Comparison of ENCODE assay signal across 20 cellular contexts in genomic region chr3:32758375-32758753, GRCh38. TPM values are rescaled to one million over a fixed set of nuclear protein-coding genes. Genes with fewer than 3 reads are reported as not detected.
DNase-seq lines count a peak whose midpoint lies in the region; ATAC-seq, FAIRE-seq and TF ChIP-seq lines count a peak whose summit lies in the region.
"Had no signal": no experiment of that assay in that cellular context is flagged by ENCODE, and none has a peak within 500 bp of the region (broad histone marks: within the 10 kb centered on the region; RNA-seq: fewer than 3 reads in every experiment).

No MANE protein-coding gene starts in this region.

- TF ChIP-seq CTCF in HepG2 (CRISPR knock-in tag; IDR thresholded peaks at IDR 0.05) (no peak), right lobe of liver (IDR thresholded peaks at IDR 0.05) (no peak), PC-3 (conservative IDR thresholded peaks at IDR 0.05; ENCODE audit: low read depth, low read length) (no peak), choroid plexus epithelial cell (conservative IDR thresholded peaks at IDR 0.05; ENCODE audit: low read depth, low read length) (no peak)

- no peaks in the 10 kb centered on the region for H3K79me2 ChIP-seq in HepG2 (ENCODE audit: insufficient read depth, low read length)
- H3K79me2 ChIP-seq in PC-3 (ENCODE audit: low read length): no peaks in the 10 kb centered on the region

- H3K27me3 ChIP-seq in HepG2 (ENCODE audit: control insufficient read depth in 1 of 2, insufficient read depth in 2 of 2, low read length in 2 of 2) (no peaks in the 10 kb centered on the region), right lobe of liver (no peaks in the 10 kb centered on the region), PC-3 (ENCODE audit: low read length) (no peaks in the 10 kb centered on the region), small intestine (ENCODE audit: control insufficient read depth in 2 of 2, insufficient read depth in 2 of 2, low read length in 2 of 2) (no peaks in the 10 kb centered on the region)
- H3K27me3 ChIP-seq: gastroesophageal sphincter, uterus had no signal

- TF ChIP-seq RAD21 in HepG2 (CRISPR knock-in tag; IDR thresholded peaks at IDR 0.05): no peak

- no peak for TF ChIP-seq POLR2A in HepG2 (IDR thresholded peaks at IDR 0.05; ENCODE audit: insufficient read depth in 1 of 2, low read depth in 2 of 2, low read length in 2 of 2)
- TF ChIP-seq POLR2A in right lobe of liver (IDR thresholded peaks at IDR 0.05): no peak

- no peak overlapping the region for H3K4me2 ChIP-seq in HepG2 (ENCODE audit: low read depth, low read length)
- H3K4me2 ChIP-seq in PC-3 (ENCODE audit: low read length): no peak overlapping the region

- no peak overlapping the region for H3K4me3 ChIP-seq in HepG2 (replicated peaks in 1 of 3; ENCODE audit: insufficient read depth in 1 of 3, low read depth in 2 of 3, low read length in 3 of 3)
- H3K4me3 ChIP-seq in right lobe of liver: no peak overlapping the region
- H3K4me3 ChIP-seq in PC-3 (ENCODE audit: low read length): no peak overlapping the region
- no peak overlapping the region for H3K4me3 ChIP-seq in choroid plexus epithelial cell (ENCODE audit: low read depth, low read length)
- H3K4me3 ChIP-seq in small intestine (ENCODE audit: low read depth in 1 of 2, low read length in 2 of 2): no peak overlapping the region
- H3K4me3 ChIP-seq: gastroesophageal sphincter, uterus had no signal

- DNase-seq in HepG2 (ENCODE audit: low spot score): no peak
- no peak for DNase-seq in right lobe of liver
- peak; percentile 15 for DNase-seq in PC-3
- peak; percentile 48 for DNase-seq in choroid plexus epithelial cell (ENCODE audit: low read depth)
- DNase-seq in OCI-M2 (lab: John Stamatoyannopoulos, UW; ENCODE audit: unreplicated experiment): no peak
- no peak for DNase-seq in medulla oblongata (ENCODE audit: extremely low spot score)
- no peak for DNase-seq in small intestine
- no peak for DNase-seq in DMS153 (lab: John Stamatoyannopoulos, UW)
- DNase-seq: ACHN; activated CD4-positive, alpha-beta T cell treated with anti-CD3 and anti-CD28 coated beads, Interleukin-2, amount 10 ng/mL, durations not matched to agents 24 days and 14 days; effector CD8-positive, alpha-beta T cell; mesendoderm; NCI-H187; NCI-H524; RPMI8226; stimulated activated naive CD4-positive, alpha-beta T cell; uterus had no signal

- no peak for ATAC-seq in HepG2
- no peak for ATAC-seq in right lobe of liver
- peak; percentile 62 for ATAC-seq in PC-3
- ATAC-seq: gastroesophageal sphincter had no signal

- intact Hi-C loops in HepG2 (cut with micrococcal nuclease; ENCODE audit: unreplicated experiment) (no loop called here), right lobe of liver (cut with DNase I) (no loop called here), PC-3 (cut with micrococcal nuclease) (no loop called here)

- H3K27ac ChIP-seq in HepG2 (ENCODE audit: extremely low read length, insufficient read depth, low read length) (no peak overlapping the region), right lobe of liver (no peak overlapping the region), PC-3 (ENCODE audit: low read length) (no peak overlapping the region), small intestine (ENCODE audit: low read depth in 1 of 2, low read length in 1 of 2) (no peak overlapping the region)
- H3K27ac ChIP-seq: gastroesophageal sphincter, uterus had no signal

- in situ Hi-C loops in HepG2 (cut with HindIII; ENCODE audit: extremely low pct_ligation_motif_present, low pct_unique_long_range_greater_than_20kb): no loop called here

- BruUV-seq in HepG2 (replicated peaks; lab: Mats Ljungman, UMichigan) (no TSS peak), PC-3 (replicated peaks; lab: Mats Ljungman, UMichigan) (no TSS peak)

- peaks cover 0 to 23% of the 10 kb centered on the region in 2 experiments; a peak in 3 of 5 replicates for H3K36me3 ChIP-seq in HepG2 (replicated peaks in 1 of 2; ENCODE audit: control insufficient read depth in 1 of 2, insufficient read depth in 2 of 2, low read length in 2 of 2)
- peaks cover 0 to 3% (median 1%) of the 10 kb centered on the region in 4 donors for H3K36me3 ChIP-seq in right lobe of liver
- 0 out of 2 replicates have a peak, but pooled peaks cover 4% of the 10 kb centered on the region for H3K36me3 ChIP-seq in PC-3 (ENCODE audit: low read depth, low read length)
- peaks cover 0 to 8% of the 10 kb centered on the region in 2 donors for H3K36me3 ChIP-seq in small intestine (ENCODE audit: control insufficient read depth in 2 of 2, insufficient read depth in 2 of 2, low read length in 2 of 2)
- H3K36me3 ChIP-seq: uterus had no signal

- no peaks in the 10 kb centered on the region for H3K9me2 ChIP-seq in PC-3 (replicated peaks; ENCODE audit: low read length)

- TF ChIP-seq EP300 in HepG2 (IDR thresholded peaks at IDR 0.05; ENCODE audit: low read depth in 2 of 2, low read length in 2 of 2) (no peak), HepG2 (CRISPR knock-in tag; IDR thresholded peaks at IDR 0.05; ENCODE audit: borderline replicate concordance) (no peak)

- peaks cover 16% of the 10 kb centered on the region for H3K4me1 ChIP-seq in HepG2 (ENCODE audit: insufficient read depth, low read length)
- H3K4me1 ChIP-seq in right lobe of liver: no peaks in the 10 kb centered on the region
- 0 out of 2 replicates have a peak, but pooled peaks cover 6% of the 10 kb centered on the region for H3K4me1 ChIP-seq in PC-3 (ENCODE audit: insufficient read depth, low read length)
- no peaks in the 10 kb centered on the region for H3K4me1 ChIP-seq in small intestine (ENCODE audit: control insufficient read depth in 2 of 2, insufficient read depth in 1 of 2, low read depth in 1 of 2, low read length in 1 of 2)
- H3K4me1 ChIP-seq: uterus had no signal

- no peaks in the 10 kb centered on the region for H3K9me3 ChIP-seq in HepG2 (ENCODE audit: low read length)
- no peaks in the 10 kb centered on the region for H3K9me3 ChIP-seq in right lobe of liver
- H3K9me3 ChIP-seq in PC-3 (ENCODE audit: low read length): no peaks in the 10 kb centered on the region
- no peaks in the 10 kb centered on the region for H3K9me3 ChIP-seq in small intestine (ENCODE audit: control insufficient read depth, low read depth)
- H3K9me3 ChIP-seq: gastroesophageal sphincter, uterus had no signal

- FAIRE-seq in HepG2 (lab: Jason Lieb, UNC): no peak
- no peak for FAIRE-seq in small intestine (lab: Jason Lieb, UNC)
- FAIRE-seq: islet of Langerhans had no signal

- H4K20me1 ChIP-seq in HepG2 (ENCODE audit: insufficient read depth, low read length) (no peaks in the 10 kb centered on the region), PC-3 (ENCODE audit: low read length) (0 out of 2 replicates have a peak, but pooled peaks cover 4% of the 10 kb centered on the region)

- CTCF ChIA-PET in HepG2 (lab: Yijun Ruan, JAX; ENCODE audit: low intra/inter-chr PET ratio, low total read pairs): no interaction called here
- CTCF ChIA-PET in PC-3 (lab: Charles Lee): no interaction called here

- no peak overlapping the region for H2AFZ ChIP-seq in HepG2 (ENCODE audit: low read length)
- no peak overlapping the region for H2AFZ ChIP-seq in PC-3 (ENCODE audit: low read length)

- no peak overlapping the region for H3K9ac ChIP-seq in HepG2 (ENCODE audit: insufficient read depth, low read depth, low read length)
- H3K9ac ChIP-seq in PC-3 (ENCODE audit: low read length): no peak overlapping the region

- POLR2A ChIA-PET in HepG2 (lab: Yijun Ruan, JAX): interaction anchor here (0.9 to 1.4 kb wide), 2 partner anchors 10 to 20 kb away, joined by 3 to 4 read pairs; no protein-coding TSS in a partner anchor
- POLR2A ChIA-PET in PC-3 (lab: Charles Lee; ENCODE audit: unreplicated experiment): no interaction called here

- H3F3A ChIP-seq in PC-3 (ENCODE audit: low read length, unreplicated experiment): no peaks in the 10 kb centered on the region

TF ChIP-seq in HepG2, 621 proteins besides CTCF, POLR2A, EP300 and RAD21:
- TF ChIP-seq HES4 (CRISPR knock-in tag; IDR thresholded peaks at IDR 0.05; ENCODE audit: borderline replicate concordance) (no peak), KMT2B (CRISPR knock-in tag; IDR thresholded peaks at IDR 0.05) (0 out of 2 replicates have a peak, but pooled peaks have one; percentile 3)

RNA-seq across cellular contexts. Expression of gene TRIM71, which starts 59.4 kb away (rescaled TPM):
- total RNA-seq in HepG2 (2016; rRNA removed; fragmentation: Illumina TruSeq; extraction: Trizol): 76.9 and 111 TPM in 2 replicates
- total RNA-seq in HepG2 (2016; cell fraction: cytosol; rRNA removed; fragmentation: Illumina TruSeq; extraction: Trizol; ENCODE audit: low read depth): 5.5 and 6.3 TPM in 2 replicates
- total RNA-seq in HepG2 (2016; cell fraction: insoluble cytoplasmic fraction; rRNA removed; fragmentation: Illumina TruSeq; extraction: Trizol): 75.8 and 102 TPM in 2 replicates
- total RNA-seq in HepG2 (2016; cell fraction: membrane; rRNA removed; fragmentation: Illumina TruSeq; extraction: Trizol): 29.5 and 33.3 TPM in 2 replicates
- total RNA-seq in HepG2 (2016; cell fraction: nucleus; rRNA removed; fragmentation: Illumina TruSeq; extraction: Trizol): 91.5 and 98.1 TPM in 2 replicates
- polyA plus RNA-seq in HepG2 (2011; rRNA removed): 21.1 and 21.7 TPM in 2 replicates
- 16.3 and 17.3 TPM in 2 replicates for polyA plus RNA-seq in HepG2 (2011; cell fraction: cytosol; rRNA removed)
- 25.8 and 29.4 TPM in 2 replicates for polyA plus RNA-seq in HepG2 (2011; cell fraction: nucleus; rRNA removed)
- polyA plus RNA-seq in HepG2 (2012): 24.9 and 35.6 TPM in 2 replicates
- 1.8 and 1.9 TPM in 2 replicates for polyA plus RNA-seq in HepG2 (2016; cell fraction: cytosol; fragmentation: Illumina TruSeq; extraction: Trizol; ENCODE audit: low read depth)
- polyA plus RNA-seq in HepG2 (2016; cell fraction: insoluble cytoplasmic fraction; fragmentation: Illumina TruSeq; extraction: Trizol; ENCODE audit: low read depth): 67.3 and 72.5 TPM in 2 replicates
- polyA plus RNA-seq in HepG2 (2016; cell fraction: membrane; fragmentation: Illumina TruSeq; extraction: Trizol; ENCODE audit: low read depth): 7.2 and 8.7 TPM in 2 replicates
- polyA plus RNA-seq in HepG2 (2016; cell fraction: nucleus; fragmentation: Illumina TruSeq; extraction: Trizol; ENCODE audit: insufficient read depth, low read depth): 86.2 and 92.8 TPM in 2 replicates
- 0.07 and 138 TPM in 2 replicates for polyA minus RNA-seq in HepG2 (2011; rRNA and poly(A)+ RNA removed; ENCODE audit: low replicate concordance)
- polyA minus RNA-seq in HepG2 (2011; cell fraction: cytosol; rRNA and poly(A)+ RNA removed): 80.8 and 84.9 TPM in 2 replicates
- 96.2 and 97.6 TPM in 2 replicates for polyA minus RNA-seq in HepG2 (2011; cell fraction: nucleus; rRNA and poly(A)+ RNA removed)
- not detected for total RNA-seq in right lobe of liver
- total RNA-seq in PC-3 (2014; rRNA removed): 0.11 and 0.17 TPM in 2 replicates
- under 1 TPM in 1 of 3 donors, not detected in 2; 0.01 TPM for polyA plus RNA-seq in small intestine
- total RNA-seq: gastroesophageal sphincter; T-helper 2 cell treated with Interferon-gamma antibody and Interleukin-4, amounts not matched to agents 100 ng/mL and 5 ng/mL, for 36 hours had no signal

Comparison
In these comparisons a context has a peak if more than half of its experiments do, and no peak if none do; other contexts are left out.
1. DNase-seq: peak in PC-3 (single experiment) and choroid plexus epithelial cell (single experiment); none in HepG2 (single experiment), right lobe of liver (0 of 3), OCI-M2 (single experiment), medulla oblongata (single experiment), small intestine (single experiment) and DMS153 (single experiment).